8 cellular contexts compared by ENCODE assay signal in genomic region chr2:215454519-215454918, GRCh38. TPM values are rescaled to one million over a fixed set of nuclear protein-coding genes. Genes with fewer than 3 reads are reported as not detected.
DNase-seq lines count a peak whose midpoint lies in the region; ATAC-seq and TF ChIP-seq lines count a peak whose summit lies in the region.

No MANE protein-coding gene starts in this region.

- peak; percentile 72 for ATAC-seq in GM21723 (IDR thresholded peaks at IDR 0.05; ENCODE audit: unreplicated experiment)

- H3K36me3 Mint-ChIP-seq in brain = no peaks in the 10 kb centered on the region

- no peak overlapping the region for H3K4me3 Mint-ChIP-seq in brain

- peak; percentile 75 for TF ChIP-seq CTCF in NB4 (IDR thresholded peaks at IDR 0.05; ENCODE audit: low read depth, low read length)
- peak; percentile 71 to 79 for TF ChIP-seq CTCF in brain (conservative IDR thresholded peaks at IDR 0.05)

- no peak for TF ChIP-seq POLR2A in NB4 (IDR thresholded peaks at IDR 0.05; ENCODE audit: extremely low read depth, insufficient read length)

- H3K4me1 Mint-ChIP-seq in brain = no peaks in the 10 kb centered on the region

- H3K9me3 Mint-ChIP-seq in brain = no peaks in the 10 kb centered on the region

- DNase-seq in NCI-H1092 treated with DMSO at 0.1 percent for 48 hours (lab: John Stamatoyannopoulos, UW) = peak; percentile 21
- DNase-seq in NCI-H1092 (lab: John Stamatoyannopoulos, UW) = no peak
- DNase-seq in NB4 (ENCODE audit: low read depth) = peak; percentile 49
- DNase-seq in lung microvascular endothelial cell (ENCODE audit: low read depth in 2 of 2) = peak; percentile 52 to 67
- DNase-seq in activated effector memory CD4-positive, alpha-beta T cell treated with anti-CD3 and anti-CD28 coated beads, Interleukin-2, amount 50 U/mL, for 16 hours = no peak
- no peak for DNase-seq in hepatic stellate cell (ENCODE audit: low spot score)

- H3K4me3 ChIP-seq in NB4 (ENCODE audit: low read depth, low read length) = no peak overlapping the region

- H3K27me3 Mint-ChIP-seq in brain = peaks cover 3% of the 10 kb centered on the region

- H3K27ac Mint-ChIP-seq in brain = no peak overlapping the region

RNA-seq across cellular contexts. Expression of gene FN1, which starts 18.7 kb away (rescaled TPM):
- 172 TPM for polyA plus RNA-seq in brain (ENCODE audit: insufficient read depth, low read depth, low replicate concordance)
- 305 and 470 TPM in 2 replicates for total RNA-seq in lung microvascular endothelial cell

Comparison
In these comparisons a context has a peak if more than half of its experiments do, and no peak if none do; other contexts are left out.
1. DNase-seq: peak in NCI-H1092 treated with DMSO at 0.1 percent for 48 hours (single experiment), NB4 (single experiment) and lung microvascular endothelial cell (2 of 2); none in NCI-H1092 (single experiment), activated effector memory CD4-positive, alpha-beta T cell treated with anti-CD3 and anti-CD28 coated beads, Interleukin-2, amount 50 U/mL, for 16 hours (single experiment) and hepatic stellate cell (single experiment).